In the genomic region with DNA sequence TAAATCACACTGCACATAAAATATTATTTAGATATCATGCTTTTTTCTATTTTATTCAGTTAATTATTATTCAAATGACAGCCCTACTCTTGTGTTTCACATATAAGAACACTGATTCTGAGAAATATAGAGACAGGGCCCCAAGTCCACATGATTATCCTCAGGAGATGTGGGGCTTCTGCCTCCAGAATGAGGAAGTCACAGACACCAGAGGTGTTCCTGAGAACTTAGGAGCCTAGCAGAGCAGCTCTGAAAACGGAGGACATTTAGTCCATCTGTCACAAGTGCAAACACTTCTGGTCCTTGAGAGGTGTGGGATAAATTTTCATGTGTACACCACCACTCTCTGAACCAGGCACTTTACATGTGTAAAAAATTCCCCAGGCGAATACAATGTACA, we compare ENCODE assay signal across 17 cellular contexts.
"Had no signal": no experiment of that assay in that cellular context is flagged by ENCODE, and none has a peak within 500 bp of the region (broad histone marks: within the 10 kb centered on the region; RNA-seq: fewer than 3 reads in every experiment).

No MANE protein-coding gene starts in this region.

- H3K27ac Mint-ChIP-seq: activated CD4-positive, alpha-beta memory T cell treated with anti-CD3 and anti-CD28 coated beads for 36 hours; activated naive CD8-positive, alpha-beta T cell treated with anti-CD3 and anti-CD28 coated beads for 36 hours; naive thymus-derived CD8-positive, alpha-beta T cell; stimulated activated naive B cell treated with anti-CD40 and anti-IgM and Interleukin-4, amounts not matched to agents 10 μg/mL and 1 μg/mL and 100 μg/mL, for 72 hours had no signal

- DNase-seq: activated CD4-positive, alpha-beta memory T cell treated with anti-CD3 and anti-CD28 coated beads for 36 hours; activated CD4-positive, alpha-beta T cell treated with anti-CD3 and anti-CD28 coated beads for 48 hours; activated CD4-positive, CD25-positive, alpha-beta regulatory T cell; activated naive CD4-positive, alpha-beta T cell treated with Interleukin-2 at 50 U/mL for 16 hours; activated naive CD8-positive, alpha-beta T cell treated with anti-CD3 and anti-CD28 coated beads for 36 hours; activated T-cell treated with anti-CD3 and anti-CD28 coated beads, Interleukin-2, amount 50 U/mL, for 48 hours; colonic mucosa; hippocampal formation; kidney glomerular epithelial cell; left lung; naive thymus-derived CD8-positive, alpha-beta T cell; stimulated activated CD4-positive, alpha-beta T cell treated with anti-CD3 and anti-CD28 coated beads, Interleukin-15, amount 100 ng/mL, for 24 hours; stimulated activated naive B cell treated with anti-CD40 and anti-IgM and Interleukin-4, amounts not matched to agents 10 μg/mL and 1 μg/mL and 100 μg/mL, for 72 hours; T1000; upper lobe of left lung had no signal

- H3K27me3 Mint-ChIP-seq: activated CD4-positive, alpha-beta memory T cell treated with anti-CD3 and anti-CD28 coated beads for 36 hours; activated naive CD8-positive, alpha-beta T cell treated with anti-CD3 and anti-CD28 coated beads for 36 hours; naive thymus-derived CD8-positive, alpha-beta T cell; stimulated activated naive B cell treated with anti-CD40 and anti-IgM and Interleukin-4, amounts not matched to agents 10 μg/mL and 1 μg/mL and 100 μg/mL, for 72 hours had no signal

- H3K36me3 ChIP-seq: colonic mucosa, left lung, upper lobe of left lung had no signal

- ATAC-seq: left lung; naive thymus-derived CD8-positive, alpha-beta T cell had no signal

- H3K27me3 ChIP-seq: colonic mucosa, esophagus muscularis mucosa, left lung, upper lobe of left lung had no signal

- H3K4me3 ChIP-seq: colonic mucosa, esophagus muscularis mucosa, left lung, smooth muscle cell, upper lobe of left lung had no signal

- H3K9me3 Mint-ChIP-seq: activated CD4-positive, alpha-beta memory T cell treated with anti-CD3 and anti-CD28 coated beads for 36 hours; activated naive CD8-positive, alpha-beta T cell treated with anti-CD3 and anti-CD28 coated beads for 36 hours; naive thymus-derived CD8-positive, alpha-beta T cell; stimulated activated naive B cell treated with anti-CD40 and anti-IgM and Interleukin-4, amounts not matched to agents 10 μg/mL and 1 μg/mL and 100 μg/mL, for 72 hours had no signal

- H3K4me1 Mint-ChIP-seq: activated naive CD8-positive, alpha-beta T cell treated with anti-CD3 and anti-CD28 coated beads for 36 hours; stimulated activated naive B cell treated with anti-CD40 and anti-IgM and Interleukin-4, amounts not matched to agents 10 μg/mL and 1 μg/mL and 100 μg/mL, for 72 hours had no signal

- H3K9me3 ChIP-seq: colonic mucosa, esophagus muscularis mucosa, left lung, upper lobe of left lung had no signal

- H3K27ac ChIP-seq: colonic mucosa, esophagus muscularis mucosa, left lung, upper lobe of left lung had no signal

- H3K4me1 ChIP-seq: colonic mucosa, left lung, upper lobe of left lung had no signal

- H3K4me2 ChIP-seq: smooth muscle cell had no signal

- H3K4me3 Mint-ChIP-seq: activated CD4-positive, alpha-beta memory T cell treated with anti-CD3 and anti-CD28 coated beads for 36 hours; activated naive CD8-positive, alpha-beta T cell treated with anti-CD3 and anti-CD28 coated beads for 36 hours; naive thymus-derived CD8-positive, alpha-beta T cell; stimulated activated naive B cell treated with anti-CD40 and anti-IgM and Interleukin-4, amounts not matched to agents 10 μg/mL and 1 μg/mL and 100 μg/mL, for 72 hours had no signal
